13 cellular contexts compared by ENCODE assay signal in the genomic region with DNA sequence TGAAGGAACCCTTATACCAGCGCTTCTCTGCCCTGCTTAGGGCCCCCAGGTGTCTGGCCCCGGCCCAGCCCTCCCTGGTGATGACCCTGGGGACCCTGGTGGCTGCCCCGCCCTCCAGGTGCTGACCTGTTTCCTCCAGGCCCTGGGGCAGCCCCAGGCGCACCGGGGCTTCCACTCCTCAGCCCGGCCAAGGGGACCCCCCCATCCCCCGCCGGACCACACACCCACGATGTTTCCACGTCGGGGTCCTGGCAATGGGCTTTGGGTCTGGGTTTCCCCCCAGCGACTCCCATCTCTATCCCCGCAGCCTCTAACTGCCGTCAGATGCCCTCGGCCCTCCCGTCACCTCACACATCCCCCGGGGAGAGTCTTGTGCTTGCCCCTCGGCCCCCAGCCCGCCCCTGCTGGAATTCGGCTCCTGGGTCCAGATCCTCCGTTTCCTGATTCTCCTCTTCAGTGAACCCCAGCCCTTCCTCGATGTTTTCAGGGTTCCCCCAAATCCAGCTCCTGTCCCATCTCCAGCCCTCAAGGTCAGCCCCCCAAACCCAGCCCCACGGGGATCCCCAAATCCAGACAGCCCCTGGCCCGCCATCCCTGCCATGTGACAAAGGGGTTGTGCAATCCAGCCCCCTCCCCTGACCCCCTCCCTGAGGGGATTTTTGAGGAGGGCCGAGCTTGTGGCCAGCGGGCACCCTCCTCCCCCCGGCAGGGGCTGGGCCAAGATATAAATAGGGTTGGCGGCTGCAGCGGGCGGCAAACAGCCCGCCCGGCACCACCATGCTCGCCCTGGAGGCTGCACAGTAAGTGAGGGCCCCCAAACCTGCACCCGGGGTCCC. TPM values are rescaled to one million over a fixed set of nuclear protein-coding genes. Genes with fewer than 3 reads are reported as not detected.
DNase-seq lines count a peak whose midpoint lies in the region; ATAC-seq and TF ChIP-seq lines count a peak whose summit lies in the region.
"Had no signal": no experiment of that assay in that cellular context is flagged by ENCODE, and none has a peak within 500 bp of the region (broad histone marks: within the 10 kb centered on the region; RNA-seq: fewer than 3 reads in every experiment).

Gene SPIB (plus strand): TSS at position 753 of the 836 bp plus-strand sequence. CDS start 25 bp downstream, at position 778.

- CTCF ChIA-PET in GM10248 (lab: Yijun Ruan, JAX), result interaction anchor here (1.0 to 3.9 kb wide), 3 partner anchors 9 to 61 kb away, joined by 3 to 14 read pairs (median 10); no protein-coding TSS in a partner anchor
- CTCF ChIA-PET in WTC11 (lab: Charles Lee), result interaction anchor here (1.1 to 2.8 kb wide), 6 partner anchors 9 to 138 kb away, joined by 4 to 12 read pairs (median 8); no protein-coding TSS in a partner anchor

- ATAC-seq in WTC11, result no peak
- peak; percentile 5 to 11 for ATAC-seq in naive B cell (ENCODE audit: low read depth in 2 of 2)
- no peak for ATAC-seq in HG03135 (IDR thresholded peaks at IDR 0.05; ENCODE audit: unreplicated experiment)
- ATAC-seq in GM21390 (IDR thresholded peaks at IDR 0.05; ENCODE audit: unreplicated experiment), result no peak
- ATAC-seq in GM18870 (IDR thresholded peaks at IDR 0.05; ENCODE audit: unreplicated experiment), result no peak

- 19% methylated on average over 19 of the region's 34 CpGs for WGBS in esophagus muscularis mucosa

- peaks cover 4 to 22% (median 13%) of the 10 kb centered on the region in 4 donors for H3K4me1 ChIP-seq in esophagus muscularis mucosa

- TF ChIP-seq CTCF in GM10248 (IDR thresholded peaks at IDR 0.05; ENCODE audit: control extremely low read depth, extremely low read depth, low read depth, missing control alignments) (no peak), GM20000 (IDR thresholded peaks at IDR 0.05; ENCODE audit: extremely low read depth, missing control alignments) (no peak), WTC11 (IDR thresholded peaks at IDR 0.05) (no peak), esophagus muscularis mucosa (IDR thresholded peaks at IDR 0.05) (no peak)

- H3K4me3 Mint-ChIP-seq in WTC11, result peak within 1 kb of the TSS; percentile 76
- peak within 1 kb of the TSS; percentile 96 to 100 (median 99) for H3K4me3 Mint-ChIP-seq in naive B cell
- H3K4me3 Mint-ChIP-seq: activated naive CD4-positive, alpha-beta T cell treated with anti-CD3 and anti-CD28 coated beads, Interleukin-2, amount 10 ng/mL, durations not matched to agents 7 days and 5 days had no signal

- no peaks in the 10 kb centered on the region for H3K27me3 Mint-ChIP-seq in WTC11 (ENCODE audit: low read depth)
- no peaks in the 10 kb centered on the region for H3K27me3 Mint-ChIP-seq in naive B cell

- TF ChIP-seq EP300 in esophagus muscularis mucosa (IDR thresholded peaks at IDR 0.05), result no peak

- H3K9me3 ChIP-seq in esophagus muscularis mucosa, result no peaks in the 10 kb centered on the region

- H3K36me3 Mint-ChIP-seq in WTC11, result peaks cover 7% of the 10 kb centered on the region
- H3K36me3 Mint-ChIP-seq in naive B cell, result peaks cover 12 to 32% of the 10 kb centered on the region in 2 donors

- no peak for TF ChIP-seq POLR2A in esophagus muscularis mucosa (IDR thresholded peaks at IDR 0.05; ENCODE audit: low read depth)

- peaks cover 0 to 9% (median 3%) of the 10 kb centered on the region in 4 donors for H3K36me3 ChIP-seq in esophagus muscularis mucosa

- H3K4me3 ChIP-seq in esophagus muscularis mucosa, result no peak within 1 kb of the TSS

- DNase-seq in GM10248 (ENCODE audit: extremely low spot score) (peak; percentile 74), GM20000 (ENCODE audit: low spot score) (peak; percentile 73), WTC11 (ENCODE audit: low spot score) (no peak), naive B cell (peak; percentile 74), esophagus muscularis mucosa (ENCODE audit: extremely low spot score) (no peak)
- DNase-seq: activated naive CD4-positive, alpha-beta T cell treated with anti-CD3 and anti-CD28 coated beads, Interleukin-2, amount 10 ng/mL, durations not matched to agents 7 days and 5 days; dermis blood vessel endothelial cell; NCI-H2029 treated with DMSO at 0.1 percent for 48 hours; Right ventricle myocardium superior; stimulated activated naive CD4-positive, alpha-beta T cell had no signal

- H3K27me3 ChIP-seq in esophagus muscularis mucosa, result peaks cover 0 to 72% (median 38%) of the 10 kb centered on the region in 4 donors

- H3K4me1 Mint-ChIP-seq in WTC11 (peaks cover 21% of the 10 kb centered on the region), naive B cell (peaks cover 53 to 73% (median 65%) of the 10 kb centered on the region in 3 donors)

- intact Hi-C loops in esophagus muscularis mucosa (cut with DNase I), result no loop called here

- POLR2A ChIA-PET in GM10248 (lab: Yijun Ruan, JAX), result interaction anchor here (0.7 to 1.3 kb wide), 4 partner anchors 10 to 42 kb away, joined by 3 to 6 read pairs (median 4); no protein-coding TSS in a partner anchor
- POLR2A ChIA-PET in WTC11 (lab: Charles Lee), result interaction anchor here (1.4 kb wide), 1 partner anchor 85 kb away, joined by 4 read pairs; no protein-coding TSS in a partner anchor

- no peak within 1 kb of the TSS for H3K27ac ChIP-seq in esophagus muscularis mucosa (replicated peaks in 1 of 4)

- H3K9me3 Mint-ChIP-seq in WTC11 (no peaks in the 10 kb centered on the region), naive B cell (no peaks in the 10 kb centered on the region)
- H3K9me3 Mint-ChIP-seq: activated naive CD4-positive, alpha-beta T cell treated with anti-CD3 and anti-CD28 coated beads, Interleukin-2, amount 10 ng/mL, durations not matched to agents 7 days and 5 days had no signal

- H3K27ac Mint-ChIP-seq in WTC11, result no peak within 1 kb of the TSS
- H3K27ac Mint-ChIP-seq in naive B cell, result peak within 1 kb of the TSS; percentile 97 to 99 (median 99)
- H3K27ac Mint-ChIP-seq: activated naive CD4-positive, alpha-beta T cell treated with anti-CD3 and anti-CD28 coated beads, Interleukin-2, amount 10 ng/mL, durations not matched to agents 7 days and 5 days had no signal

TF ChIP-seq in WTC11, 78 proteins besides CTCF, POLR2A, EP300 and RAD21:
- TF ChIP-seq FOXP4 (CRISPR knock-in tag; IDR thresholded peaks at IDR 0.05) (0 out of 2 replicates have a peak, but pooled peaks have one; percentile 22), CBFB (CRISPR knock-in tag; IDR thresholded peaks at IDR 0.05; ENCODE audit: low read depth) (no peak)

RNA-seq across cellular contexts. Expression of gene SPIB, which starts in this region (rescaled TPM):
- total RNA-seq in WTC11 (2021) (3.1 to 4.7 TPM (median 3.7 TPM) in 3 replicates), esophagus muscularis mucosa (under 1 TPM in 1 of 4 donors, not detected in 3; 0.17 TPM)
- 100 to 1,000 TPM; 218 to 343 (median 286) TPM for polyA plus RNA-seq in naive B cell (ENCODE audit: low read depth in 6 of 6)
- total RNA-seq: dermis blood vessel endothelial cell, Right ventricle myocardium superior had no signal

Comparison
In these comparisons a context has a peak if more than half of its experiments do, and no peak if none do; other contexts are left out.
1. DNase-seq: peak in GM10248 (single experiment), GM20000 (single experiment) and naive B cell (single experiment); none in WTC11 (single experiment) and esophagus muscularis mucosa (single experiment).
2. ATAC-seq: peak in naive B cell (2 of 2); none in WTC11 (single experiment), HG03135 (single experiment), GM21390 (single experiment) and GM18870 (single experiment).